In genomic region chr6:158030380-158031190, GRCh38 we compare ENCODE assay signal across 8 cellular contexts. TPM values are rescaled to one million over a fixed set of nuclear protein-coding genes. Genes with fewer than 3 reads are reported as not detected.
DNase-seq lines count a peak whose midpoint lies in the region; ATAC-seq, FAIRE-seq and TF ChIP-seq lines count a peak whose summit lies in the region.
"Not testable (repeated sequence)": the region's sequence is repeated elsewhere in the genome, so short reads cannot be mapped to it uniquely, and the experiment has no call there.

No MANE protein-coding gene starts in this region.

- not testable (repeated sequence) for TF ChIP-seq CTCF in Caco-2 (IDR thresholded peaks at IDR 0.05; ENCODE audit: insufficient read depth in 1 of 2, low read depth in 1 of 2, low read length in 1 of 2, severe bottlenecking in 1 of 2, unreplicated experiment in 1 of 2); ascending aorta (IDR thresholded peaks at IDR 0.05); endothelial cell of umbilical vein (IDR thresholded peaks at IDR 0.05; ENCODE audit: extremely low read depth in 1 of 2, insufficient read depth in 1 of 2, low read depth in 1 of 2, low read length in 2 of 2); HepG2 (CRISPR knock-in tag; IDR thresholded peaks at IDR 0.05); transverse colon (IDR thresholded peaks at IDR 0.05)

- CTCF ChIA-PET in Caco-2 (lab: Charles Lee); HepG2 (lab: Yijun Ruan, JAX; ENCODE audit: low intra/inter-chr PET ratio, low total read pairs): not testable (repeated sequence)
- CTCF ChIA-PET in endothelial cell of umbilical vein (lab: Charles Lee) = interaction anchor here (1.1 to 2.9 kb wide), 7 partner anchors 9 to 47 kb away, joined by 3 to 17 read pairs (median 8); no protein-coding TSS in a partner anchor

- H3K27ac Mint-ChIP-seq in Caco-2 (ENCODE audit: unreplicated experiment) = peak overlapping the region; percentile 63
- H3K27ac Mint-ChIP-seq in activated CD4-positive, alpha-beta T cell treated with anti-CD3 and anti-CD28 coated beads, Interleukin-2, amount 10 ng/mL, durations not matched to agents 24 days and 14 days = peak overlapping the region; percentile 70

- H3K27ac ChIP-seq in ascending aorta (peak overlapping the region; percentile 51 to 69), endothelial cell of umbilical vein (ENCODE audit: insufficient read depth, low read depth, low read length) (peak overlapping the region; percentile 78), HepG2 (ENCODE audit: extremely low read length, insufficient read depth, low read length) (peak overlapping the region; percentile 18), transverse colon (peak overlapping the region in 3 of 4 donors; percentile 20 to 51 (median 39))

- 96% methylated on average over 14 of the region's 14 CpGs for WGBS in HepG2 (ENCODE audit: low lambda C conversion rate)
- WGBS in transverse colon (ENCODE audit: low coverage in 1 of 2), 2 donors = 71 to 94% methylated on average over 3 to 14 of the region's 14 CpGs

- ATAC-seq in HepG2 = not testable (repeated sequence)

- dilution Hi-C loops in endothelial cell of umbilical vein (cut with MboI; ENCODE audit: extremely low pct_ligation_motif_present, low sequenced_read_pairs) = not testable (repeated sequence)

- not testable (repeated sequence) for TF ChIP-seq EP300 in HepG2 (IDR thresholded peaks at IDR 0.05; ENCODE audit: low read depth in 2 of 2, low read length in 2 of 2); HepG2 (CRISPR knock-in tag; IDR thresholded peaks at IDR 0.05; ENCODE audit: borderline replicate concordance); transverse colon (IDR thresholded peaks at IDR 0.05; ENCODE audit: low read depth)

- H2AFZ ChIP-seq in endothelial cell of umbilical vein (ENCODE audit: low read depth, low read length); HepG2 (ENCODE audit: low read length): not testable (repeated sequence)

- not testable (repeated sequence) for H3K27me3 ChIP-seq in Caco-2 (replicated peaks; ENCODE audit: control insufficient read depth, insufficient read depth, low read length); ascending aorta; endothelial cell of umbilical vein (ENCODE audit: control insufficient read depth in 2 of 2, insufficient read depth in 2 of 2, low read length in 2 of 2); HepG2 (ENCODE audit: control insufficient read depth in 1 of 2, insufficient read depth in 2 of 2, low read length in 2 of 2); transverse colon

- TF ChIP-seq RAD21 in HepG2 (CRISPR knock-in tag; IDR thresholded peaks at IDR 0.05) = not testable (repeated sequence)

- not testable (repeated sequence) for H3K27me3 Mint-ChIP-seq in Caco-2 (ENCODE audit: insufficient read depth, unreplicated experiment); activated CD4-positive, alpha-beta T cell treated with anti-CD3 and anti-CD28 coated beads, Interleukin-2, amount 10 ng/mL, durations not matched to agents 24 days and 14 days

- peaks cover 38% of the 10 kb centered on the region for H3K36me3 Mint-ChIP-seq in Caco-2 (ENCODE audit: insufficient read depth, unreplicated experiment)
- H3K36me3 Mint-ChIP-seq in activated CD4-positive, alpha-beta T cell treated with anti-CD3 and anti-CD28 coated beads, Interleukin-2, amount 10 ng/mL, durations not matched to agents 24 days and 14 days (ENCODE audit: low read depth) = peaks cover 32% of the 10 kb centered on the region

- H3K4me1 Mint-ChIP-seq in Caco-2 (ENCODE audit: low read depth, unreplicated experiment) = peaks cover 39% of the 10 kb centered on the region
- peaks cover 38% of the 10 kb centered on the region for H3K4me1 Mint-ChIP-seq in activated CD4-positive, alpha-beta T cell treated with anti-CD3 and anti-CD28 coated beads, Interleukin-2, amount 10 ng/mL, durations not matched to agents 24 days and 14 days

- not testable (repeated sequence) for FAIRE-seq in endothelial cell of umbilical vein (lab: Jason Lieb, UNC); HepG2 (lab: Jason Lieb, UNC)

- peak overlapping the region; percentile 27 for H3K9ac ChIP-seq in endothelial cell of umbilical vein (replicated peaks; ENCODE audit: extremely low read depth, insufficient read depth, low read length)
- H3K9ac ChIP-seq in HepG2 (ENCODE audit: insufficient read depth, low read depth, low read length) = not testable (repeated sequence)

- BruUV-seq in Caco-2 (replicated peaks; lab: Mats Ljungman, UMichigan); endothelial cell of umbilical vein (replicated peaks; lab: Mats Ljungman, UMichigan); HepG2 (replicated peaks; lab: Mats Ljungman, UMichigan): not testable (repeated sequence)

- intact Hi-C loops in Caco-2 (cut with micrococcal nuclease; ENCODE audit: unreplicated experiment); activated CD4-positive, alpha-beta T cell treated with anti-CD3 and anti-CD28 coated beads, Interleukin-2, amount 10 ng/mL, durations not matched to agents 24 days and 14 days (cut with micrococcal nuclease); ascending aorta (cut with DNase I); HepG2 (cut with micrococcal nuclease; ENCODE audit: unreplicated experiment); posterior vena cava (cut with DNase I); transverse colon (cut with DNase I; ENCODE audit: low total_unique reads): not testable (repeated sequence)
- intact Hi-C loops in endothelial cell of umbilical vein (cut with micrococcal nuclease) = loop anchor here (1.0 kb wide), 1 partner anchor 10 kb away; no protein-coding TSS in a partner anchor

- H3K9me1 ChIP-seq in endothelial cell of umbilical vein (replicated peaks; ENCODE audit: control insufficient read depth, extremely low read depth, insufficient read depth, low read length) = not testable (repeated sequence)

- in situ Hi-C loops in HepG2 (cut with HindIII; ENCODE audit: extremely low pct_ligation_motif_present, low pct_unique_long_range_greater_than_20kb); transverse colon (cut with MboI; ENCODE audit: low pct_ligation_motif_present in 1 of 4, low pct_unique_long_range_greater_than_20kb in 1 of 4, low sequenced_read_pairs in 3 of 4): not testable (repeated sequence)

- H3K9me3 ChIP-seq in Caco-2; ascending aorta; endothelial cell of umbilical vein (replicated peaks; ENCODE audit: control insufficient read depth, insufficient read depth, low read length); HepG2 (ENCODE audit: low read length); transverse colon: not testable (repeated sequence)

- H3K4me1 ChIP-seq in Caco-2 (peaks cover 31% of the 10 kb centered on the region), ascending aorta (peaks cover 10 to 50% of the 10 kb centered on the region in 2 donors), endothelial cell of umbilical vein (ENCODE audit: control insufficient read depth, extremely low read depth, insufficient read depth, low read length) (peaks cover 39% of the 10 kb centered on the region), HepG2 (ENCODE audit: insufficient read depth, low read length) (peaks cover 69% of the 10 kb centered on the region), transverse colon (peaks cover 26 to 61% (median 39%) of the 10 kb centered on the region in 4 donors)

- not testable (repeated sequence) for H4K20me1 ChIP-seq in endothelial cell of umbilical vein (replicated peaks; ENCODE audit: control insufficient read depth, extremely low read depth, insufficient read depth, low read length); HepG2 (ENCODE audit: insufficient read depth, low read length)

- TF ChIP-seq POLR2A in endothelial cell of umbilical vein (IDR thresholded peaks at IDR 0.05; ENCODE audit: low read depth, low read length); HepG2 (IDR thresholded peaks at IDR 0.05; ENCODE audit: insufficient read depth in 1 of 2, low read depth in 2 of 2, low read length in 2 of 2); transverse colon (IDR thresholded peaks at IDR 0.05): not testable (repeated sequence)

- peaks cover 37% of the 10 kb centered on the region for H3K79me2 ChIP-seq in endothelial cell of umbilical vein (ENCODE audit: control insufficient read depth, insufficient read depth, low read length)
- H3K79me2 ChIP-seq in HepG2 (ENCODE audit: insufficient read depth, low read length) = peaks cover 53% of the 10 kb centered on the region

- H3K4me3 ChIP-seq in Caco-2 (ENCODE audit: low read depth, low read length); ascending aorta; endothelial cell of umbilical vein (replicated peaks in 1 of 3; ENCODE audit: insufficient read depth in 1 of 3, low read depth in 1 of 3, low read length in 3 of 3); HepG2 (replicated peaks in 1 of 3; ENCODE audit: insufficient read depth in 1 of 3, low read depth in 2 of 3, low read length in 3 of 3); transverse colon: not testable (repeated sequence)

- DNase-seq in Caco-2; activated CD4-positive, alpha-beta T cell treated with anti-CD3 and anti-CD28 coated beads, Interleukin-2, amount 10 ng/mL, durations not matched to agents 24 days and 14 days; ascending aorta (ENCODE audit: low spot score in 2 of 2); endothelial cell of umbilical vein (ENCODE audit: low read depth, low spot score); HepG2 (ENCODE audit: low spot score); transverse colon: not testable (repeated sequence)
- peak; percentile 60 for DNase-seq in NCI-H2171 treated with DMSO at 0.1 percent for 48 hours (lab: John Stamatoyannopoulos, UW)
- peak; percentile 38 for DNase-seq in posterior vena cava (ENCODE audit: low spot score)

- POLR2A ChIA-PET in Caco-2 (lab: Charles Lee) = not testable (repeated sequence)
- POLR2A ChIA-PET in endothelial cell of umbilical vein (lab: Charles Lee) (interaction anchor here (0.6 kb wide), 1 partner anchor 37 kb away, joined by 4 read pairs; no protein-coding TSS in a partner anchor), HepG2 (lab: Yijun Ruan, JAX) (interaction anchor here (1.8 to 6.3 kb wide), 3 partner anchors 9 to 45 kb away, joined by 4 to 75 read pairs (median 4); no protein-coding TSS in a partner anchor)

- H3K36me3 ChIP-seq in Caco-2 (ENCODE audit: control insufficient read depth, insufficient read depth, low read length); ascending aorta; transverse colon: not testable (repeated sequence)
- H3K36me3 ChIP-seq in endothelial cell of umbilical vein (ENCODE audit: control insufficient read depth in 2 of 2, extremely low read depth in 1 of 2, insufficient read depth in 2 of 2, low read length in 2 of 2) (peaks cover 8 to 14% of the 10 kb centered on the region in 2 experiments), HepG2 (replicated peaks in 1 of 2; ENCODE audit: control insufficient read depth in 1 of 2, insufficient read depth in 2 of 2, low read length in 2 of 2) (peaks cover 44 to 67% of the 10 kb centered on the region in 2 experiments)

- H3K4me3 Mint-ChIP-seq in Caco-2 (ENCODE audit: unreplicated experiment); activated CD4-positive, alpha-beta T cell treated with anti-CD3 and anti-CD28 coated beads, Interleukin-2, amount 10 ng/mL, durations not matched to agents 24 days and 14 days: not testable (repeated sequence)

- not testable (repeated sequence) for H3K9me3 Mint-ChIP-seq in Caco-2 (ENCODE audit: unreplicated experiment); activated CD4-positive, alpha-beta T cell treated with anti-CD3 and anti-CD28 coated beads, Interleukin-2, amount 10 ng/mL, durations not matched to agents 24 days and 14 days

- H3K4me2 ChIP-seq in endothelial cell of umbilical vein (ENCODE audit: insufficient read depth, low read length); HepG2 (ENCODE audit: low read depth, low read length): not testable (repeated sequence)

RNA-seq across cellular contexts. Expression of gene SYNJ2, which starts 48.9 kb away (rescaled TPM):
- total RNA-seq in Caco-2 (2022) (45.0 and 47.9 TPM in 2 replicates), ascending aorta (3.0 TPM), endothelial cell of umbilical vein (71.8 and 78.2 TPM in 2 replicates), HepG2 (2016; rRNA removed; fragmentation: Illumina TruSeq; extraction: Trizol) (39.0 and 39.1 TPM in 2 replicates), posterior vena cava (10 to 100 TPM; 19.6 to 30.4 TPM), transverse colon (10 to 100 TPM; 27.8 to 42.6 (median 31.8) TPM)
- total RNA-seq in activated CD4-positive, alpha-beta T cell treated with anti-CD3 and anti-CD28 coated beads, Interleukin-2, amount 10 ng/mL, durations not matched to agents 24 days and 14 days = 22.2 and 24.3 TPM in 2 replicates
- polyA plus RNA-seq in endothelial cell of umbilical vein (32.4 and 35.1 TPM in 2 replicates), HepG2 (2011; rRNA removed) (57.6 and 59.5 TPM in 2 replicates)
- polyA plus RNA-seq in endothelial cell of umbilical vein (2011; cell fraction: cytosol; rRNA removed) = 42.1 and 44.6 TPM in 2 replicates
- polyA plus RNA-seq in endothelial cell of umbilical vein (2011; cell fraction: nucleus; rRNA removed) = 85.0 and 90.0 TPM in 2 replicates
- 28.3 and 54.5 TPM in 2 replicates for polyA plus RNA-seq in endothelial cell of umbilical vein (2012)
- polyA minus RNA-seq in endothelial cell of umbilical vein = 76.8 and 82.3 TPM in 2 replicates
- polyA minus RNA-seq in endothelial cell of umbilical vein (2011; cell fraction: cytosol; rRNA and poly(A)+ RNA removed) = 12.2 TPM
- 77.9 and 82.2 TPM in 2 replicates for polyA minus RNA-seq in endothelial cell of umbilical vein (2011; cell fraction: nucleus; rRNA and poly(A)+ RNA removed)
- 50.4 and 51.2 TPM in 2 replicates for total RNA-seq in HepG2 (2016; cell fraction: cytosol; rRNA removed; fragmentation: Illumina TruSeq; extraction: Trizol; ENCODE audit: low read depth)
- total RNA-seq in HepG2 (2016; cell fraction: insoluble cytoplasmic fraction; rRNA removed; fragmentation: Illumina TruSeq; extraction: Trizol) = 32.6 and 44.6 TPM in 2 replicates
- 52.4 and 52.9 TPM in 2 replicates for total RNA-seq in HepG2 (2016; cell fraction: membrane; rRNA removed; fragmentation: Illumina TruSeq; extraction: Trizol)
- total RNA-seq in HepG2 (2016; cell fraction: nucleus; rRNA removed; fragmentation: Illumina TruSeq; extraction: Trizol) = 33.3 and 38.2 TPM in 2 replicates
- 44.7 and 49.0 TPM in 2 replicates for polyA plus RNA-seq in HepG2 (2011; cell fraction: cytosol; rRNA removed)
- polyA plus RNA-seq in HepG2 (2011; cell fraction: nucleus; rRNA removed) = 85.9 and 86.7 TPM in 2 replicates
- 53.7 and 59.9 TPM in 2 replicates for polyA plus RNA-seq in HepG2 (2012)
- polyA plus RNA-seq in HepG2 (2016; cell fraction: cytosol; fragmentation: Illumina TruSeq; extraction: Trizol; ENCODE audit: low read depth) = 53.0 and 54.8 TPM in 2 replicates
- 28.2 and 29.0 TPM in 2 replicates for polyA plus RNA-seq in HepG2 (2016; cell fraction: insoluble cytoplasmic fraction; fragmentation: Illumina TruSeq; extraction: Trizol; ENCODE audit: low read depth)
- polyA plus RNA-seq in HepG2 (2016; cell fraction: membrane; fragmentation: Illumina TruSeq; extraction: Trizol; ENCODE audit: low read depth) = 41.5 and 42.8 TPM in 2 replicates
- polyA plus RNA-seq in HepG2 (2016; cell fraction: nucleus; fragmentation: Illumina TruSeq; extraction: Trizol; ENCODE audit: insufficient read depth, low read depth) = 49.3 and 52.0 TPM in 2 replicates
- polyA minus RNA-seq in HepG2 (2011; rRNA and poly(A)+ RNA removed; ENCODE audit: low replicate concordance) = 21.9 and 161 TPM in 2 replicates
- polyA minus RNA-seq in HepG2 (2011; cell fraction: cytosol; rRNA and poly(A)+ RNA removed) = 57.2 and 71.5 TPM in 2 replicates
- polyA minus RNA-seq in HepG2 (2011; cell fraction: nucleus; rRNA and poly(A)+ RNA removed) = 135 and 148 TPM in 2 replicates

Comparison
In these comparisons a context has a peak if more than half of its experiments do, and no peak if none do; other contexts are left out.
1. H3K27ac ChIP-seq: peak in every context shown above with its lines; median percentile 78 in endothelial cell of umbilical vein; 60 in ascending aorta; 39 in transverse colon; 18 in HepG2.